ENCODE assay signal across 16 cellular contexts in genomic region chr7:151206914-151207313, GRCh38. TPM values are rescaled to one million over a fixed set of nuclear protein-coding genes. Genes with fewer than 3 reads are reported as not detected.
DNase-seq lines count a peak whose midpoint lies in the region; ATAC-seq and TF ChIP-seq lines count a peak whose summit lies in the region.
"Had no signal": no experiment of that assay in that cellular context is flagged by ENCODE, and none has a peak within 500 bp of the region (broad histone marks: within the 10 kb centered on the region; RNA-seq: fewer than 3 reads in every experiment).

No MANE protein-coding gene starts in this region.

- intact Hi-C loops in CD4-positive, alpha-beta T cell (cut with DNase I, micrococcal nuclease): loop anchor here in 1 of 2 experiments (2.0 kb wide), 1 partner anchor 20 kb away; the partner anchor contains the start of gene ABCF2

- H3K27me3 ChIP-seq in CD4-positive, alpha-beta T cell (ENCODE audit: control insufficient read depth, insufficient read depth, low read length): no peaks in the 10 kb centered on the region

- H3K27ac ChIP-seq in CD4-positive, alpha-beta T cell (ENCODE audit: low read depth, low read length): no peak overlapping the region
- no peak overlapping the region for H3K27ac ChIP-seq in coronary artery
- H3K27ac ChIP-seq: neural progenitor cell, SJSA1 had no signal

- peak in 1 of 10 experiments; percentile 35 for DNase-seq in CD4-positive, alpha-beta T cell
- DNase-seq in GDM1 (lab: John Stamatoyannopoulos, UW) (peak; percentile 74), T-cell (peak in 24 of 34 experiments; percentile 10 to 56 (median 22)), fibroblast of villous mesenchyme (ENCODE audit: low read depth) (peak; percentile 51), coronary artery (ENCODE audit: low spot score) (no peak), NCI-H446 treated with DMSO at 0.1 percent for 48 hours (lab: John Stamatoyannopoulos, UW) (no peak)
- DNase-seq: activated CD4-positive, CD25-positive, alpha-beta regulatory T cell treated with anti-CD3 and anti-CD28 coated beads, Interleukin-2, amount 50 U/mL, for 72 hours; hypothalamus; NCI-H2029 treated with DMSO at 0.1 percent for 48 hours had no signal

- H3K4me3 Mint-ChIP-seq in CD4-positive, alpha-beta T cell: peak overlapping the region; percentile 45
- peak overlapping the region; percentile 22 to 52 (median 51) for H3K4me3 Mint-ChIP-seq in T-cell
- H3K4me3 Mint-ChIP-seq: IgD-negative memory B cell, neural progenitor cell had no signal

- peak; percentile 83 for ATAC-seq in CD4-positive, alpha-beta T cell (ENCODE audit: poor library complexity)
- ATAC-seq in T-cell (replicated peaks in 1 of 4) (peak; percentile 64 to 79 (median 76)), HG02885 (IDR thresholded peaks at IDR 0.05; ENCODE audit: poor library complexity, unreplicated experiment) (no peak)
- ATAC-seq: esophagus mucosa had no signal

- CTCF ChIA-PET in CD4-positive, alpha-beta T cell (lab: Charles Lee): interaction anchor here (0.7 to 2.0 kb wide), 4 partner anchors 17 to 39 kb away, joined by 3 to 9 read pairs (median 4); no protein-coding TSS in a partner anchor
- CTCF ChIA-PET in T-cell (lab: Charles Lee): interaction anchor here (0.7 to 3.5 kb wide), 5 partner anchors 20 to 100 kb away, joined by 4 to 26 read pairs (median 4); partner anchors contain the start of gene ABCF2 (in 1 of the 2)

- no peaks in the 10 kb centered on the region for H3K9me3 ChIP-seq in CD4-positive, alpha-beta T cell (ENCODE audit: control insufficient read depth, low read length)
- H3K9me3 ChIP-seq: SJSA1 had no signal

- no peaks in the 10 kb centered on the region for H3K27me3 Mint-ChIP-seq in CD4-positive, alpha-beta T cell
- no peaks in the 10 kb centered on the region for H3K27me3 Mint-ChIP-seq in T-cell

- H3K36me3 Mint-ChIP-seq in CD4-positive, alpha-beta T cell (ENCODE audit: low read depth): peaks cover 10% of the 10 kb centered on the region
- H3K36me3 Mint-ChIP-seq in T-cell: peaks cover 7% of the 10 kb centered on the region
- H3K36me3 Mint-ChIP-seq: neural progenitor cell had no signal

- peak overlapping the region; percentile 71 for H3K27ac Mint-ChIP-seq in CD4-positive, alpha-beta T cell
- H3K27ac Mint-ChIP-seq in T-cell: peak overlapping the region; percentile 90 to 91
- H3K27ac Mint-ChIP-seq: IgD-negative memory B cell, neural progenitor cell had no signal

- POLR2A ChIA-PET in CD4-positive, alpha-beta T cell (lab: Charles Lee): interaction anchor here (0.9 to 2.8 kb wide), 5 partner anchors 9 to 179 kb away, joined by 3 to 14 read pairs (median 4); partner anchors contain the start of genes ABCB8 and ABCF2
- POLR2A ChIA-PET in T-cell (lab: Charles Lee): interaction anchor here in 1 of 2 donors (1.1 kb wide), 1 partner anchor 20 kb away, joined by 5 read pairs; the partner anchor contains the start of gene ABCF2

- H3K4me3 ChIP-seq in fibroblast of villous mesenchyme (ENCODE audit: low read depth, low read length) (no peak overlapping the region), coronary artery (no peak overlapping the region)
- H3K4me3 ChIP-seq: neural progenitor cell, SJSA1, skin epidermis had no signal

- peaks cover 28% of the 10 kb centered on the region for H3K4me1 Mint-ChIP-seq in CD4-positive, alpha-beta T cell (ENCODE audit: low read depth)
- H3K4me1 Mint-ChIP-seq in T-cell: peaks cover 27 to 42% (median 29%) of the 10 kb centered on the region in 3 donors

- H3K9me3 Mint-ChIP-seq in CD4-positive, alpha-beta T cell: no peaks in the 10 kb centered on the region
- no peaks in the 10 kb centered on the region for H3K9me3 Mint-ChIP-seq in T-cell
- H3K9me3 Mint-ChIP-seq: IgD-negative memory B cell, neural progenitor cell had no signal

- TF ChIP-seq CTCF in CD4-positive, alpha-beta T cell (IDR thresholded peaks at IDR 0.05): no peak
- TF ChIP-seq CTCF in fibroblast of villous mesenchyme (IDR thresholded peaks at IDR 0.05; ENCODE audit: insufficient read depth, low read depth, low read length) (no peak), coronary artery (IDR thresholded peaks at IDR 0.05) (no peak)

RNA-seq across cellular contexts. Expression of gene H2BK1, which starts 3.4 kb away (rescaled TPM):
- total RNA-seq in CD4-positive, alpha-beta T cell: not detected
- total RNA-seq in T-cell: 1 to 10 TPM; 3.1 to 7.7 (median 5.1) TPM
- not detected in 2 replicates for total RNA-seq in fibroblast of villous mesenchyme
- total RNA-seq: esophagus mucosa, lower leg skin, SJSA1 had no signal

RNA-seq across cellular contexts. Expression of gene ASB10, which starts 19.9 kb away (rescaled TPM):
- not detected for total RNA-seq in CD4-positive, alpha-beta T cell
- total RNA-seq in T-cell (not detected), fibroblast of villous mesenchyme (not detected in 2 replicates)
- total RNA-seq: esophagus mucosa, lower leg skin, SJSA1 had no signal

RNA-seq across cellular contexts. Expression of gene ABCF2, which starts 20.1 kb away (rescaled TPM):
- total RNA-seq in CD4-positive, alpha-beta T cell: 10 to 100 TPM; 12.3 to 13.2 TPM
- total RNA-seq in T-cell (10 to 100 TPM; 22.9 to 39.7 (median 38.8) TPM), fibroblast of villous mesenchyme (47.7 and 70.0 TPM in 2 replicates)

RNA-seq across cellular contexts. Expression of gene CHPF2, which starts 25.4 kb away (rescaled TPM):
- 10 to 100 TPM; 29.6 to 30.5 TPM for total RNA-seq in CD4-positive, alpha-beta T cell
- 10 to 100 TPM; 34.2 to 66.1 (median 64.1) TPM for total RNA-seq in T-cell
- 80.9 and 90.7 TPM in 2 replicates for total RNA-seq in fibroblast of villous mesenchyme

RNA-seq across cellular contexts. Expression of gene GBX1, which starts 39.4 kb away (rescaled TPM):
- not detected for total RNA-seq in CD4-positive, alpha-beta T cell
- total RNA-seq in T-cell: not detected
- total RNA-seq in fibroblast of villous mesenchyme: not detected in 2 replicates
- total RNA-seq: esophagus mucosa, SJSA1 had no signal

Comparison
In these comparisons a context has a peak if more than half of its experiments do, and no peak if none do; other contexts are left out.
1. DNase-seq: peak in GDM1 (single experiment), T-cell (24 of 34) and fibroblast of villous mesenchyme (single experiment); none in coronary artery (single experiment) and NCI-H446 treated with DMSO at 0.1 percent for 48 hours (single experiment).